In genomic region chr3:71784201-71784913, GRCh38 we compare ENCODE assay signal across 9 cellular contexts. TPM values are rescaled to one million over a fixed set of nuclear protein-coding genes. Genes with fewer than 3 reads are reported as not detected.
A peak's percentile ranks its signal among the peaks of the same experiment; 100 is the strongest.
DNase-seq lines count a peak whose midpoint lies in the region; ATAC-seq and TF ChIP-seq lines count a peak whose summit lies in the region.
"Had no signal": no experiment of that assay in that cellular context is flagged by ENCODE, and none has a peak within 500 bp of the region (broad histone marks: within the 10 kb centered on the region; RNA-seq: fewer than 3 reads in every experiment).

No MANE protein-coding gene starts in this region.

- TF ChIP-seq POLR2A in heart left ventricle (IDR thresholded peaks at IDR 0.05) = no peak

- ATAC-seq in heart left ventricle (no peak), HG02884 (IDR thresholded peaks at IDR 0.05; ENCODE audit: unreplicated experiment) (no peak)
- no peak for ATAC-seq in activated naive CD8-positive, alpha-beta T cell treated with anti-CD3 and anti-CD28 coated beads, Interleukin-2, amount 10 ng/mL, durations not matched to agents 7 days and 5 days (ENCODE audit: low read depth)

- no peak for DNase-seq in heart left ventricle
- no peak for DNase-seq in cardiac septum (ENCODE audit: low spot score)
- no peak for DNase-seq in activated naive CD8-positive, alpha-beta T cell treated with anti-CD3 and anti-CD28 coated beads, Interleukin-2, amount 10 ng/mL, durations not matched to agents 7 days and 5 days
- DNase-seq in type B pancreatic cell (ENCODE audit: extremely low spot score, unreplicated experiment) = no peak
- no peak for DNase-seq in NCI-H510A treated with DMSO at 0.1 percent for 48 hours (lab: John Stamatoyannopoulos, UW)
- no peak for DNase-seq in occipital lobe (lab: John Stamatoyannopoulos, UW)
- DNase-seq: foreskin keratinocyte had no signal

- 3 to 5% (median 3%) methylated on average over 21 to 23 of the region's 23 CpGs for WGBS in heart left ventricle, 4 donors
- 1 to 2% methylated on average over 21 of the region's 23 CpGs for WGBS in mesodermal cell (ENCODE audit: insufficient coverage in 2 of 2), 2 experiments

- TF ChIP-seq CTCF in heart left ventricle (IDR thresholded peaks at IDR 0.05) = no peak
- no peak for TF ChIP-seq CTCF in type B pancreatic cell (conservative IDR thresholded peaks at IDR 0.05)

- no peak overlapping the region for H3K27ac ChIP-seq in heart left ventricle
- no peak overlapping the region for H3K27ac ChIP-seq in mesodermal cell (ENCODE audit: low read depth, low read length, severe bottlenecking)
- H3K27ac ChIP-seq: foreskin keratinocyte had no signal

- H3K4me1 Mint-ChIP-seq in activated naive CD8-positive, alpha-beta T cell treated with anti-CD3 and anti-CD28 coated beads, Interleukin-2, amount 10 ng/mL, durations not matched to agents 7 days and 5 days = peaks cover 25% of the 10 kb centered on the region
- peaks cover 10% of the 10 kb centered on the region for H3K4me1 Mint-ChIP-seq in type B pancreatic cell (ENCODE audit: unreplicated experiment)

- H3K36me3 Mint-ChIP-seq in activated naive CD8-positive, alpha-beta T cell treated with anti-CD3 and anti-CD28 coated beads, Interleukin-2, amount 10 ng/mL, durations not matched to agents 7 days and 5 days = no peaks in the 10 kb centered on the region
- no peaks in the 10 kb centered on the region for H3K36me3 Mint-ChIP-seq in type B pancreatic cell

- no peaks in the 10 kb centered on the region for H3K9me3 ChIP-seq in heart left ventricle
- no peaks in the 10 kb centered on the region for H3K9me3 ChIP-seq in mesodermal cell (ENCODE audit: control insufficient read depth, low read length)

- H3K4me1 ChIP-seq in heart left ventricle = peaks cover 0 to 34% (median 6%) of the 10 kb centered on the region in 12 donors
- no peaks in the 10 kb centered on the region for H3K4me1 ChIP-seq in mesodermal cell (ENCODE audit: control insufficient read depth, insufficient read depth, low read length, poor library complexity, severe bottlenecking)
- H3K4me1 ChIP-seq: foreskin keratinocyte had no signal

- H3K4me3 ChIP-seq in heart left ventricle = peak overlapping the region; percentile 9 to 68 (median 27)
- peak overlapping the region; percentile 27 for H3K4me3 ChIP-seq in mesodermal cell (ENCODE audit: extremely low read depth, insufficient read depth, low read length, poor library complexity, severe bottlenecking)

- H3K27ac Mint-ChIP-seq in activated naive CD8-positive, alpha-beta T cell treated with anti-CD3 and anti-CD28 coated beads, Interleukin-2, amount 10 ng/mL, durations not matched to agents 7 days and 5 days = no peak overlapping the region
- no peak overlapping the region for H3K27ac Mint-ChIP-seq in type B pancreatic cell

- intact Hi-C loops in heart left ventricle (cut with DNase I) = no loop called here
- intact Hi-C loops in cardiac septum (cut with DNase I) = no loop called here

- no peaks in the 10 kb centered on the region for H3K9me3 Mint-ChIP-seq in activated naive CD8-positive, alpha-beta T cell treated with anti-CD3 and anti-CD28 coated beads, Interleukin-2, amount 10 ng/mL, durations not matched to agents 7 days and 5 days
- H3K9me3 Mint-ChIP-seq in type B pancreatic cell = no peaks in the 10 kb centered on the region

- H3K36me3 ChIP-seq in heart left ventricle = no peaks in the 10 kb centered on the region
- no peaks in the 10 kb centered on the region for H3K36me3 ChIP-seq in mesodermal cell (ENCODE audit: control insufficient read depth, insufficient read depth, low read length)

- POLR2A ChIA-PET in activated naive CD8-positive, alpha-beta T cell treated with anti-CD3 and anti-CD28 coated beads, Interleukin-2, amount 10 ng/mL, durations not matched to agents 7 days and 5 days (lab: Charles Lee) = no interaction called here

- H3K4me3 Mint-ChIP-seq in activated naive CD8-positive, alpha-beta T cell treated with anti-CD3 and anti-CD28 coated beads, Interleukin-2, amount 10 ng/mL, durations not matched to agents 7 days and 5 days = peak overlapping the region; percentile 71
- peak overlapping the region; percentile 80 for H3K4me3 Mint-ChIP-seq in type B pancreatic cell

- peaks cover 13 to 85% (median 53%) of the 10 kb centered on the region in 9 donors for H3K27me3 ChIP-seq in heart left ventricle

- H3K27me3 Mint-ChIP-seq in activated naive CD8-positive, alpha-beta T cell treated with anti-CD3 and anti-CD28 coated beads, Interleukin-2, amount 10 ng/mL, durations not matched to agents 7 days and 5 days = peaks cover 67% of the 10 kb centered on the region
- H3K27me3 Mint-ChIP-seq in type B pancreatic cell = peaks cover 87% of the 10 kb centered on the region

RNA-seq across cellular contexts. Expression of gene PROK2, which starts 0.6 kb away (rescaled TPM):
- total RNA-seq in heart left ventricle (under 1 TPM in 6 of 9 donors, not detected in 3; 0.17 to 0.49 (median 0.28) TPM), cardiac septum (1.3 TPM), type B pancreatic cell (ENCODE audit: low replicate concordance) (not detected in 2 replicates), occipital lobe (0.94 TPM)
- under 1 TPM in 1 of 2 donors, not detected in 1; 0.24 TPM for polyA plus RNA-seq in heart left ventricle
- total RNA-seq in activated naive CD8-positive, alpha-beta T cell treated with anti-CD3 and anti-CD28 coated beads, Interleukin-2, amount 10 ng/mL, durations not matched to agents 7 days and 5 days = not detected
- polyA plus RNA-seq in mesodermal cell (2013, experiment 1 of 2) = not detected
- polyA plus RNA-seq in mesodermal cell (2013, experiment 2 of 2) = not detected
- total RNA-seq: foreskin keratinocyte had no signal
- polyA plus RNA-seq: foreskin keratinocyte had no signal

RNA-seq across cellular contexts. Expression of gene GPR27, which starts 30.7 kb away (rescaled TPM):
- 1 to 10 TPM; 2.0 to 8.0 (median 5.8) TPM for total RNA-seq in heart left ventricle
- polyA plus RNA-seq in heart left ventricle = under 1 TPM; 0.57 to 0.69 TPM
- total RNA-seq in cardiac septum = 8.3 TPM
- total RNA-seq in activated naive CD8-positive, alpha-beta T cell treated with anti-CD3 and anti-CD28 coated beads, Interleukin-2, amount 10 ng/mL, durations not matched to agents 7 days and 5 days = under 1 TPM; 0.17 to 0.28 TPM
- 2.7 TPM for polyA plus RNA-seq in mesodermal cell (2013, experiment 1 of 2)
- 3.3 TPM for polyA plus RNA-seq in mesodermal cell (2013, experiment 2 of 2)
- total RNA-seq in type B pancreatic cell (ENCODE audit: low replicate concordance) = 7.1 and 7.4 TPM in 2 replicates
- 53.0 TPM for total RNA-seq in occipital lobe

RNA-seq across cellular contexts. Expression of gene EIF4E3, which starts 59.2 kb away (rescaled TPM):
- 10 to 100 TPM; 28.5 to 53.0 (median 47.1) TPM for total RNA-seq in heart left ventricle
- 10 to 100 TPM; 18.4 to 23.1 TPM for polyA plus RNA-seq in heart left ventricle
- 54.7 TPM for total RNA-seq in cardiac septum
- 10 to 100 TPM; 63.6 to 64.6 TPM for total RNA-seq in activated naive CD8-positive, alpha-beta T cell treated with anti-CD3 and anti-CD28 coated beads, Interleukin-2, amount 10 ng/mL, durations not matched to agents 7 days and 5 days
- polyA plus RNA-seq in mesodermal cell (2013, experiment 1 of 2) = 5.1 TPM
- polyA plus RNA-seq in mesodermal cell (2013, experiment 2 of 2) = 4.7 TPM
- 14.4 and 16.2 TPM in 2 replicates for total RNA-seq in type B pancreatic cell (ENCODE audit: low replicate concordance)
- total RNA-seq in occipital lobe = 20.9 TPM
